22 cellular contexts compared by ENCODE assay signal in the genomic region with DNA sequence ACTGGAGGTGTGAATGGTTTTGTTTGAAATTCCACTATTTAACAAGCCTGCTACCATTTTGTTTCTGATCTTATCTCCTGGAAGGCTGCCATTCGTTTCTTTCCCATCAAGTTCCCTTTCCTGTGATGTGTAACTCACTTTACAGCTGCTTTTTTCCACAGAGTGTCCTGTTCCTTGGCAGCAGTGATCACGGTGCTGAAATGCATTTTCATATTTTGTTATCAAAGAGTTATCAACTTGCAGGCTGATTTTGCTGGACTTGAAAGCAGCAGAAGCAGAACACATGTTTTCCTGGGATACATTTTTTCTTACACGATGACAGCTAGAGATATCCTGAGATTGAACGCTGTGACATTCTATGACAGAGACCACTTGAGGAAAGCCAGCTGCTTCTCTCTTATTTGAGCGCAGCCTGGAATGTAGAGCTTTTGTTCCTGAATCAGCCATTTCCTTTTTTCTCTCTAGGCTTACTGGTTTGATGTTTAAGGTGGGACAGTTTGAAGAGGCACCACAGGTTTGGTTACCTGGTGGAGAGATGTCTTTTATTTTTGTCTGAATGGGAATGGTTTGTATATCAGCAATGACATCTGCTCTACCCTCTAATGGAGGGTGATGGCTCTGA.
"Had no signal": no experiment of that assay in that cellular context is flagged by ENCODE, and none has a peak within 500 bp of the region (broad histone marks: within the 10 kb centered on the region; RNA-seq: fewer than 3 reads in every experiment).

No MANE protein-coding gene starts in this region.

- H3K27me3 Mint-ChIP-seq: activated B cell treated with CpG ODN at 0.5 μM for 24 hours; activated CD4-positive, alpha-beta memory T cell treated with anti-CD3 and anti-CD28 coated beads for 36 hours; activated CD4-positive, alpha-beta T cell treated with anti-CD3 and anti-CD28 coated beads for 36 hours; activated naive CD8-positive, alpha-beta T cell treated with anti-CD3 and anti-CD28 coated beads for 36 hours; naive thymus-derived CD8-positive, alpha-beta T cell; T-helper 17 cell; type B pancreatic cell had no signal

- H3K4me1 Mint-ChIP-seq: activated B cell treated with CpG ODN at 0.5 μM for 24 hours; activated CD4-positive, alpha-beta T cell treated with anti-CD3 and anti-CD28 coated beads for 36 hours had no signal

- H3K27ac Mint-ChIP-seq: activated B cell treated with CpG ODN at 0.5 μM for 24 hours; activated CD4-positive, alpha-beta memory T cell treated with anti-CD3 and anti-CD28 coated beads for 36 hours; activated CD4-positive, alpha-beta T cell treated with anti-CD3 and anti-CD28 coated beads for 36 hours; activated naive CD8-positive, alpha-beta T cell treated with anti-CD3 and anti-CD28 coated beads for 36 hours; mesothelial cell of epicardium; T-helper 17 cell; type B pancreatic cell had no signal

- H3K4me3 ChIP-seq: breast epithelium, colonic mucosa, hepatocyte, left lung, lung, spleen, thoracic aorta, vagina had no signal

- H3K9me3 Mint-ChIP-seq: activated B cell treated with CpG ODN at 0.5 μM for 24 hours; activated CD4-positive, alpha-beta memory T cell treated with anti-CD3 and anti-CD28 coated beads for 36 hours; activated naive CD8-positive, alpha-beta T cell treated with anti-CD3 and anti-CD28 coated beads for 36 hours; mesothelial cell of epicardium; naive thymus-derived CD8-positive, alpha-beta T cell; type B pancreatic cell had no signal

- DNase-seq: activated B cell treated with CpG ODN at 0.5 μM for 24 hours; activated CD4-positive, alpha-beta memory T cell treated with anti-CD3 and anti-CD28 coated beads for 36 hours; activated CD4-positive, alpha-beta T cell treated with anti-CD3 and anti-CD28 coated beads for 36 hours; activated naive CD8-positive, alpha-beta T cell treated with anti-CD3 and anti-CD28 coated beads for 36 hours; colonic mucosa; erythroblast; foreskin melanocyte; glutamatergic neuron; kidney glomerular epithelial cell; left lung; naive thymus-derived CD8-positive, alpha-beta T cell; spleen; stimulated activated CD4-positive, alpha-beta T cell treated with anti-CD3 and anti-CD28 coated beads, Interleukin-4, amount 100 ng/mL, for 1 hour; stimulated activated naive CD4-positive, alpha-beta T cell treated with Interleukin-2 at 50 U/mL for 16 hours; T-helper 17 cell had no signal

- H3K4me3 Mint-ChIP-seq: activated B cell treated with CpG ODN at 0.5 μM for 24 hours; activated CD4-positive, alpha-beta memory T cell treated with anti-CD3 and anti-CD28 coated beads for 36 hours; activated CD4-positive, alpha-beta T cell treated with anti-CD3 and anti-CD28 coated beads for 36 hours; activated naive CD8-positive, alpha-beta T cell treated with anti-CD3 and anti-CD28 coated beads for 36 hours; mesothelial cell of epicardium; naive thymus-derived CD8-positive, alpha-beta T cell; T-helper 17 cell; type B pancreatic cell had no signal
